ENCODE assay signal across 9 cellular contexts in the genomic region with DNA sequence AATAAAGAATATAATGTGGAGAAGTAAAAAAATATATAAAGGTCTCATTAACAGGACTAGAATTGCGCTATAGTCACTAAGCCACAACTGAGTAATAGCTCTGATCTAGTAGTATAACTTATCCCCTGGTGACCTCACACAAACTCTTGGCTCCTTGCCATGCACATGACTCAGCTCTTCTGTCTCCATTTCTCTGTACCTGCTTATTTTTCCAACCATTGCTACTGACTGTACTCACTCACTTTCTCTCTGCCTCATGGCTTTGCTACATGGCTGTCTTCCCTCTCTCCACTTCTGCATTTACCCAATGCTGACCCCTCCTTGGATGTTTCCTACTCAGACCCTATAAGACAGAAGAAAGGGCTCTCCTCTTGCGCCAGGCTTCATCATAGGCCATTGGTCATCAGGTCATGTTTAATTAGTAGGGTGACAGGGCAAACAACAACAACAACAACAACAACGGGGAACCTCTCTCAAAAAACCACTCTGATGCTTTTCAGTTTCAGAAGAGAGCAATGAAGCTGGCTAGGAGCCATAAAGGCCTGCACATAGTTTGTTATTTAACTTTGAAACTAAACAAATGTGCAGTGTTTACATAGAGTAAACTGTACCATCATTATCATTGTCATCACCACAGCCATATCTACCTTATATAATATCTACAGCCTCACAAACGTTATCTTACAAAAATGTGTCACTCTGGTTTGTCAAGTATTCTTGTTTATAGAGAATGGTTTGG. TPM values are rescaled to one million over a fixed set of nuclear protein-coding genes. Genes with fewer than 3 reads are reported as not detected.
A peak's percentile ranks its signal among the peaks of the same experiment; 100 is the strongest.
DNase-seq lines count a peak whose midpoint lies in the region; ATAC-seq and TF ChIP-seq lines count a peak whose summit lies in the region.
"Had no signal": no experiment of that assay in that cellular context is flagged by ENCODE, and none has a peak within 500 bp of the region (broad histone marks: within the 10 kb centered on the region; RNA-seq: fewer than 3 reads in every experiment).

No MANE protein-coding gene starts in this region.

- no peaks in the 10 kb centered on the region for H3K9me3 Mint-ChIP-seq in WTC11

- peak overlapping the region; percentile 16; the same call in 1 of the 2 replicates for H3K27ac Mint-ChIP-seq in WTC11

- POLR2A ChIA-PET in WTC11 (lab: Charles Lee) = no interaction called here

- H3K27me3 Mint-ChIP-seq in WTC11 (ENCODE audit: low read depth) = no peaks in the 10 kb centered on the region

- ATAC-seq in WTC11 (no peak), GM21367 (IDR thresholded peaks at IDR 0.05; ENCODE audit: unreplicated experiment) (no peak)

- H3K4me1 Mint-ChIP-seq in WTC11 = peaks cover 2% of the 10 kb centered on the region; the same call in 1 of the 2 replicates

- H3K4me3 ChIP-seq in epithelial cell of esophagus (ENCODE audit: low read length) = no peak overlapping the region
- H3K4me3 ChIP-seq: lower lobe of right lung had no signal

- H3K4me3 Mint-ChIP-seq in WTC11 = no peak overlapping the region

- DNase-seq in DMS 273 treated with DMSO at 0.1 percent for 48 hours (lab: John Stamatoyannopoulos, UW) (peak; percentile 11), KBM-7 (peak; percentile 74), WTC11 (ENCODE audit: low spot score) (no peak), epithelial cell of esophagus (ENCODE audit: low read depth) (peak; percentile 97), medulla oblongata (ENCODE audit: extremely low spot score) (no peak), NCI-H187 treated with DMSO at 0.1 percent for 48 hours (lab: John Stamatoyannopoulos, UW) (no peak)
- peak; percentile 53 to 74 (median 73) for DNase-seq in stimulated activated CD4-positive, alpha-beta T cell treated with anti-CD3 and anti-CD28 coated beads, Interleukin-12 subunit alpha, Interleukin-12 subunit beta, amount 100 ng/mL, for 48 hours (ENCODE audit: low read depth in 2 of 3, low spot score in 1 of 3)
- DNase-seq: lower lobe of right lung had no signal

- TF ChIP-seq CTCF in WTC11 (IDR thresholded peaks at IDR 0.05) (no peak), epithelial cell of esophagus (IDR thresholded peaks at IDR 0.05; ENCODE audit: insufficient read depth, low read depth, low read length, missing control alignments) (no peak)

- CTCF ChIA-PET in WTC11 (lab: Charles Lee) = no interaction called here

- in situ Hi-C loops in KBM-7 (cut with MboI; ENCODE audit: low pct_unique_long_range_greater_than_20kb, low sequenced_read_pairs) = no loop called here

- H3K36me3 Mint-ChIP-seq in WTC11 = no peaks in the 10 kb centered on the region

TF ChIP-seq in WTC11, 78 proteins besides CTCF, POLR2A, EP300 and RAD21:
- no peak for TF ChIP-seq SMAD3 (CRISPR knock-in tag; IDR thresholded peaks at IDR 0.05; ENCODE audit: borderline replicate concordance)
- no peak for TF ChIP-seq TEAD1 (CRISPR knock-in tag; IDR thresholded peaks at IDR 0.05)
- TF ChIP-seq NR1H2 (CRISPR knock-in tag; IDR thresholded peaks at IDR 0.05) = no peak
- TF ChIP-seq CREB1 (CRISPR knock-in tag; IDR thresholded peaks at IDR 0.05) = no peak
- TF ChIP-seq, protein P1, sequence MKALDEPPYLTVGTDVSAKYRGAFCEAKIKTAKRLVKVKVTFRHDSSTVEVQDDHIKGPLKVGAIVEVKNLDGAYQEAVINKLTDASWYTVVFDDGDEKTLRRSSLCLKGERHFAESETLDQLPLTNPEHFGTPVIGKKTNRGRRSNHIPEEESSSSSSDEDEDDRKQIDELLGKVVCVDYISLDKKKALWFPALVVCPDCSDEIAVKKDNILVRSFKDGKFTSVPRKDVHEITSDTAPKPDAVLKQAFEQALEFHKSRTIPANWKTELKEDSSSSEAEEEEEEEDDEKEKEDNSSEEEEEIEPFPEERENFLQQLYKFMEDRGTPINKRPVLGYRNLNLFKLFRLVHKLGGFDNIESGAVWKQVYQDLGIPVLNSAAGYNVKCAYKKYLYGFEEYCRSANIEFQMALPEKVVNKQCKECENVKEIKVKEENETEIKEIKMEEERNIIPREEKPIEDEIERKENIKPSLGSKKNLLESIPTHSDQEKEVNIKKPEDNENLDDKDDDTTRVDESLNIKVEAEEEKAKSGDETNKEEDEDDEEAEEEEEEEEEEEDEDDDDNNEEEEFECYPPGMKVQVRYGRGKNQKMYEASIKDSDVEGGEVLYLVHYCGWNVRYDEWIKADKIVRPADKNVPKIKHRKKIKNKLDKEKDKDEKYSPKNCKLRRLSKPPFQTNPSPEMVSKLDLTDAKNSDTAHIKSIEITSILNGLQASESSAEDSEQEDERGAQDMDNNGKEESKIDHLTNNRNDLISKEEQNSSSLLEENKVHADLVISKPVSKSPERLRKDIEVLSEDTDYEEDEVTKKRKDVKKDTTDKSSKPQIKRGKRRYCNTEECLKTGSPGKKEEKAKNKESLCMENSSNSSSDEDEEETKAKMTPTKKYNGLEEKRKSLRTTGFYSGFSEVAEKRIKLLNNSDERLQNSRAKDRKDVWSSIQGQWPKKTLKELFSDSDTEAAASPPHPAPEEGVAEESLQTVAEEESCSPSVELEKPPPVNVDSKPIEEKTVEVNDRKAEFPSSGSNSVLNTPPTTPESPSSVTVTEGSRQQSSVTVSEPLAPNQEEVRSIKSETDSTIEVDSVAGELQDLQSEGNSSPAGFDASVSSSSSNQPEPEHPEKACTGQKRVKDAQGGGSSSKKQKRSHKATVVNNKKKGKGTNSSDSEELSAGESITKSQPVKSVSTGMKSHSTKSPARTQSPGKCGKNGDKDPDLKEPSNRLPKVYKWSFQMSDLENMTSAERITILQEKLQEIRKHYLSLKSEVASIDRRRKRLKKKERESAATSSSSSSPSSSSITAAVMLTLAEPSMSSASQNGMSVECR (CRISPR knock-in tag; IDR thresholded peaks at IDR 0.05; ENCODE audit: borderline replicate concordance) = no peak
- TF ChIP-seq, protein P2, sequence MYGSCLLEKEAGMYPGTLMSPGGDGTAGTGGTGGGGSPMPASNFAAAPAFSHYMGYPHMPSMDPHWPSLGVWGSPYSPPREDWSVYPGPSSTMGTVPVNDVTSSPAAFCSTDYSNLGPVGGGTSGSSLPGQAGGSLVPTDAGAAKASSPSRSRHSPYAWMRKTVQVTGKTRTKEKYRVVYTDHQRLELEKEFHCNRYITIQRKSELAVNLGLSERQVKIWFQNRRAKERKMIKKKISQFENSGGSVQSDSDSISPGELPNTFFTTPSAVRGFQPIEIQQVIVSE (CRISPR knock-in tag; IDR thresholded peaks at IDR 0.05; ENCODE audit: borderline replicate concordance) = no peak
- TF ChIP-seq TP53 (CRISPR knock-in tag; IDR thresholded peaks at IDR 0.05) = no peak

RNA-seq across cellular contexts. Expression of a gene that starts 25.6 kb away (rescaled TPM):
- total RNA-seq in WTC11 (2021) = 60.9 to 66.2 TPM (median 61.3 TPM) in 3 replicates

Comparison
In these comparisons a context has a peak if more than half of its experiments do, and no peak if none do; other contexts are left out.
1. DNase-seq: peak in DMS 273 treated with DMSO at 0.1 percent for 48 hours (single experiment), KBM-7 (single experiment), epithelial cell of esophagus (single experiment) and stimulated activated CD4-positive, alpha-beta T cell treated with anti-CD3 and anti-CD28 coated beads, Interleukin-12 subunit alpha, Interleukin-12 subunit beta, amount 100 ng/mL, for 48 hours (3 of 3); none in WTC11 (single experiment), medulla oblongata (single experiment) and NCI-H187 treated with DMSO at 0.1 percent for 48 hours (single experiment).